ENCODE assay signal across 18 cellular contexts in genomic region chr12:54879579-54879978, GRCh38. TPM values are rescaled to one million over a fixed set of nuclear protein-coding genes. Genes with fewer than 3 reads are reported as not detected.
DNase-seq lines count a peak whose midpoint lies in the region; ATAC-seq and TF ChIP-seq lines count a peak whose summit lies in the region.
"Had no signal": no experiment of that assay in that cellular context is flagged by ENCODE, and none has a peak within 500 bp of the region (broad histone marks: within the 10 kb centered on the region; RNA-seq: fewer than 3 reads in every experiment).

No MANE protein-coding gene starts in this region.

- no peaks in the 10 kb centered on the region for H3K9me2 ChIP-seq in Karpas-422 (replicated peaks; ENCODE audit: insufficient read depth, low read length)

- H3K9ac ChIP-seq in Karpas-422 (ENCODE audit: low read length): no peak overlapping the region

- H3K4me3 Mint-ChIP-seq in activated naive CD4-positive, alpha-beta T cell treated with anti-CD3 and anti-CD28 coated beads for 36 hours: no peak overlapping the region
- H3K4me3 Mint-ChIP-seq in activated naive CD8-positive, alpha-beta T cell treated with anti-CD3 and anti-CD28 coated beads for 36 hours: no peak overlapping the region
- H3K4me3 Mint-ChIP-seq: CD4-positive, alpha-beta memory T cell had no signal

- no peaks in the 10 kb centered on the region for H4K20me1 ChIP-seq in Karpas-422 (ENCODE audit: insufficient read depth, low read depth, low read length)

- TF ChIP-seq CTCF in foreskin keratinocyte (conservative IDR thresholded peaks at IDR 0.05): no peak

- H3K4me1 Mint-ChIP-seq in activated naive CD4-positive, alpha-beta T cell treated with anti-CD3 and anti-CD28 coated beads for 36 hours (ENCODE audit: low read depth): peaks cover 16% of the 10 kb centered on the region
- peaks cover 8% of the 10 kb centered on the region for H3K4me1 Mint-ChIP-seq in activated naive CD8-positive, alpha-beta T cell treated with anti-CD3 and anti-CD28 coated beads for 36 hours
- H3K4me1 Mint-ChIP-seq: CD4-positive, alpha-beta memory T cell had no signal

- no peak overlapping the region for H3K4me2 ChIP-seq in Karpas-422 (ENCODE audit: low read depth, low read length, poor library complexity, severe bottlenecking)

- H2AFZ ChIP-seq in Karpas-422 (ENCODE audit: low read length): no peak overlapping the region

- CTCF ChIA-PET in activated naive CD4-positive, alpha-beta T cell treated with anti-CD3 and anti-CD28 coated beads for 36 hours (lab: Charles Lee): no interaction called here

- H3K36me3 Mint-ChIP-seq in activated naive CD4-positive, alpha-beta T cell treated with anti-CD3 and anti-CD28 coated beads for 36 hours (ENCODE audit: low read depth): no peaks in the 10 kb centered on the region
- H3K36me3 Mint-ChIP-seq in activated naive CD8-positive, alpha-beta T cell treated with anti-CD3 and anti-CD28 coated beads for 36 hours: peaks cover 3% of the 10 kb centered on the region
- H3K36me3 Mint-ChIP-seq: CD4-positive, alpha-beta memory T cell had no signal

- intact Hi-C loops in activated naive CD4-positive, alpha-beta T cell treated with anti-CD3 and anti-CD28 coated beads for 36 hours (cut with micrococcal nuclease): loop anchor here (1.0 kb wide), 3 partner anchors 13 to 56 kb away; no protein-coding TSS in a partner anchor

- no peaks in the 10 kb centered on the region for H3K79me2 ChIP-seq in Karpas-422 (ENCODE audit: low read length)

- peak overlapping the region; percentile 22 for H3K27ac Mint-ChIP-seq in activated naive CD4-positive, alpha-beta T cell treated with anti-CD3 and anti-CD28 coated beads for 36 hours
- peak overlapping the region; percentile 77 for H3K27ac Mint-ChIP-seq in activated naive CD8-positive, alpha-beta T cell treated with anti-CD3 and anti-CD28 coated beads for 36 hours
- H3K27ac Mint-ChIP-seq: CD4-positive, alpha-beta memory T cell had no signal

- H3K9me3 Mint-ChIP-seq in activated naive CD4-positive, alpha-beta T cell treated with anti-CD3 and anti-CD28 coated beads for 36 hours: peaks cover 3% of the 10 kb centered on the region
- H3K9me3 Mint-ChIP-seq in activated naive CD8-positive, alpha-beta T cell treated with anti-CD3 and anti-CD28 coated beads for 36 hours: peaks cover 2% of the 10 kb centered on the region

- H3K27ac ChIP-seq in Karpas-422 (ENCODE audit: low read length) (no peak overlapping the region), foreskin keratinocyte (no peak overlapping the region)

- H3K36me3 ChIP-seq in Karpas-422 (ENCODE audit: insufficient read depth, low read length): no peaks in the 10 kb centered on the region

- DNase-seq in activated naive CD4-positive, alpha-beta T cell treated with anti-CD3 and anti-CD28 coated beads for 36 hours: no peak
- DNase-seq in activated naive CD4-positive, alpha-beta T cell (lab: John Stamatoyannopoulos, UW): no peak
- DNase-seq in Karpas-422 (peak; percentile 10), foreskin keratinocyte (no peak), LoVo (ENCODE audit: low spot score) (no peak), pons (ENCODE audit: low spot score) (no peak), AG08396 (ENCODE audit: low spot score) (no peak)
- DNase-seq in activated naive CD8-positive, alpha-beta T cell treated with anti-CD3 and anti-CD28 coated beads for 36 hours: no peak
- DNase-seq: CD4-positive, alpha-beta memory T cell; DND-41; GOT3; KBM-7; MM.1S; NCI-H1105; NCI-H187 treated with DMSO at 0.1 percent for 48 hours; NCI-H446; Right ventricle myocardium superior had no signal

- no peaks in the 10 kb centered on the region for H3K4me1 ChIP-seq in Karpas-422 (ENCODE audit: low read length)
- H3K4me1 ChIP-seq in foreskin keratinocyte: no peaks in the 10 kb centered on the region

- H3K27me3 Mint-ChIP-seq in activated naive CD4-positive, alpha-beta T cell treated with anti-CD3 and anti-CD28 coated beads for 36 hours (ENCODE audit: low read depth): peaks cover 8% of the 10 kb centered on the region
- no peaks in the 10 kb centered on the region for H3K27me3 Mint-ChIP-seq in activated naive CD8-positive, alpha-beta T cell treated with anti-CD3 and anti-CD28 coated beads for 36 hours

- H3K27me3 ChIP-seq in Karpas-422 (ENCODE audit: low read length): no peaks in the 10 kb centered on the region
- H3K27me3 ChIP-seq in foreskin keratinocyte: no peaks in the 10 kb centered on the region

- no peak overlapping the region for H3K4me3 ChIP-seq in Karpas-422 (ENCODE audit: low read length)

- peak; percentile 51 for ATAC-seq in foreskin keratinocyte

- H3K9me3 ChIP-seq in Karpas-422 (ENCODE audit: low read length): no peaks in the 10 kb centered on the region

RNA-seq across cellular contexts. Expression of gene MUCL1, which starts 25.3 kb away (rescaled TPM):
- not detected for total RNA-seq in activated naive CD4-positive, alpha-beta T cell treated with anti-CD3 and anti-CD28 coated beads for 36 hours
- total RNA-seq in Karpas-422 (2014; rRNA removed; shearing (Covaris generic); ENCODE audit: low replicate concordance): not detected in 2 replicates
- total RNA-seq in activated naive CD8-positive, alpha-beta T cell treated with anti-CD3 and anti-CD28 coated beads for 36 hours: not detected
- total RNA-seq in foreskin keratinocyte: not detected in 2 replicates
- polyA plus RNA-seq in foreskin keratinocyte: 0.13 TPM in 1 of 2 replicates, not detected in the other
- total RNA-seq: A673; CD4-positive, alpha-beta memory T cell; Right ventricle myocardium superior had no signal
- polyA plus RNA-seq: CD4-positive, alpha-beta memory T cell had no signal
